ENCODE assay signal across 31 cellular contexts in genomic region chr4:59841698-59842097, GRCh38.
DNase-seq lines count a peak whose midpoint lies in the region; ATAC-seq and TF ChIP-seq lines count a peak whose summit lies in the region.
"Had no signal": no experiment of that assay in that cellular context is flagged by ENCODE, and none has a peak within 500 bp of the region (broad histone marks: within the 10 kb centered on the region; RNA-seq: fewer than 3 reads in every experiment).

No MANE protein-coding gene starts in this region.

- no peaks in the 10 kb centered on the region for H3K27me3 ChIP-seq in neural cell (ENCODE audit: insufficient read depth, low read depth, low read length)
- H3K27me3 ChIP-seq: BE2C; BLaER1; BLaER1 treated with 17β-estradiol and CSF1 and Interleukin-3, amounts not matched to agents 10 nM and 100 nM had no signal

- H3K9ac ChIP-seq in neural cell (ENCODE audit: low read length), result no peak overlapping the region
- H3K9ac ChIP-seq: BLaER1; BLaER1 treated with 17β-estradiol and CSF1 and Interleukin-3, amounts not matched to agents 10 nM and 100 nM had no signal

- H4K20me1 ChIP-seq in neural cell (ENCODE audit: insufficient read depth), result no peaks in the 10 kb centered on the region
- H4K20me1 ChIP-seq: BLaER1; BLaER1 treated with 17β-estradiol and CSF1 and Interleukin-3, amounts not matched to agents 10 nM and 100 nM had no signal

- H3K79me2 ChIP-seq in neural cell (replicated peaks; ENCODE audit: insufficient read depth, low read length), result no peaks in the 10 kb centered on the region

- DNase-seq in NCI-H82 (lab: John Stamatoyannopoulos, UW), result peak; percentile 83
- peak; percentile 65 for DNase-seq in NCI-H82 treated with DMSO at 0.1 percent for 48 hours (lab: John Stamatoyannopoulos, UW; ENCODE audit: unreplicated experiment)
- no peak for DNase-seq in NCI-H446 treated with DMSO at 0.1 percent for 48 hours (lab: John Stamatoyannopoulos, UW)
- DNase-seq: 8988T; ACHN; AML-193; BE2C; C1 segment of cervical spinal cord; Caco-2; Calu3; CD4-positive, alpha-beta memory T cell; CD4-positive, alpha-beta T cell; CD4-positive, CD25-positive, alpha-beta regulatory T cell; CD8-positive, alpha-beta memory T cell; CD8-positive, alpha-beta T cell; COR-L47; DMS 273 treated with DMSO at 0.1 percent for 48 hours; DMS153; DMS53; DMS79; DMS79 treated with DMSO at 0.1 percent for 48 hours; DND-41; EL had no signal

- H3K36me3 ChIP-seq in neural cell (ENCODE audit: insufficient read depth, low read length), result no peaks in the 10 kb centered on the region
- H3K36me3 ChIP-seq: BE2C; BLaER1; BLaER1 treated with 17β-estradiol and CSF1 and Interleukin-3, amounts not matched to agents 10 nM and 100 nM had no signal

- H3K27ac ChIP-seq in neural cell (ENCODE audit: low read length), result peak overlapping the region; percentile 66
- H3K27ac ChIP-seq: 22Rv1; A549; BLaER1; BLaER1 treated with 17β-estradiol and CSF1 and Interleukin-3, amounts not matched to agents 10 nM and 100 nM; C4-2B had no signal

- ATAC-seq in GM21825 (IDR thresholded peaks at IDR 0.05; ENCODE audit: unreplicated experiment), result no peak
- ATAC-seq in GM21423 (IDR thresholded peaks at IDR 0.05; ENCODE audit: unreplicated experiment), result no peak
- ATAC-seq: A549; CD8-positive, alpha-beta T cell had no signal

- no peaks in the 10 kb centered on the region for H3K9me2 ChIP-seq in neural cell (ENCODE audit: insufficient read depth, low read length)

- no peak for TF ChIP-seq RAD21 in neural cell (conservative IDR thresholded peaks at IDR 0.05)

- peak; percentile 84 for TF ChIP-seq EP300 in neural cell (conservative IDR thresholded peaks at IDR 0.05; ENCODE audit: poor library complexity, severe bottlenecking)

- no peak overlapping the region for H3K4me2 ChIP-seq in neural cell (ENCODE audit: low read length)
- H3K4me2 ChIP-seq: A549; BLaER1; BLaER1 treated with 17β-estradiol and CSF1 and Interleukin-3, amounts not matched to agents 10 nM and 100 nM had no signal

- TF ChIP-seq CTCF in neural cell (IDR thresholded peaks at IDR 0.05; ENCODE audit: poor library complexity, severe bottlenecking), result no peak

- H3F3A ChIP-seq in neural cell (ENCODE audit: insufficient read depth, low read length, poor library complexity, severe bottlenecking), result no peaks in the 10 kb centered on the region

- H2AFZ ChIP-seq in neural cell (ENCODE audit: low read depth, low read length), result no peak overlapping the region

- no peaks in the 10 kb centered on the region for H3K9me3 ChIP-seq in neural cell (ENCODE audit: low read length)
- H3K9me3 ChIP-seq: A549; BE2C; BLaER1; BLaER1 treated with 17β-estradiol and CSF1 and Interleukin-3, amounts not matched to agents 10 nM and 100 nM; Caco-2 had no signal

- H3K4me3 ChIP-seq in neural cell (ENCODE audit: low read length), result no peak overlapping the region
- H3K4me3 ChIP-seq: A549; BLaER1; BLaER1 treated with 17β-estradiol and CSF1 and Interleukin-3, amounts not matched to agents 10 nM and 100 nM had no signal

TF ChIP-seq in neural cell, 6 proteins besides CTCF, POLR2A, EP300 and RAD21:
- TF ChIP-seq EZH2 (IDR thresholded peaks at IDR 0.05; ENCODE audit: borderline replicate concordance, insufficient read depth, low read length, poor library complexity, severe bottlenecking), result no peak
- no peak for TF ChIP-seq SMC3 (conservative IDR thresholded peaks at IDR 0.05; ENCODE audit: poor library complexity)
- TF ChIP-seq POLR2AphosphoS5 (IDR thresholded peaks at IDR 0.05), result peak; percentile 54
- no peak for TF ChIP-seq MXI1 (conservative IDR thresholded peaks at IDR 0.05; ENCODE audit: poor library complexity, severe bottlenecking)
- TF ChIP-seq REST (IDR thresholded peaks at IDR 0.05; ENCODE audit: borderline replicate concordance), result peak; percentile 89
- no peak for TF ChIP-seq TAF1 (IDR thresholded peaks at IDR 0.05; ENCODE audit: low read depth)
